ENCODE assay signal across 20 cellular contexts in the genomic region with DNA sequence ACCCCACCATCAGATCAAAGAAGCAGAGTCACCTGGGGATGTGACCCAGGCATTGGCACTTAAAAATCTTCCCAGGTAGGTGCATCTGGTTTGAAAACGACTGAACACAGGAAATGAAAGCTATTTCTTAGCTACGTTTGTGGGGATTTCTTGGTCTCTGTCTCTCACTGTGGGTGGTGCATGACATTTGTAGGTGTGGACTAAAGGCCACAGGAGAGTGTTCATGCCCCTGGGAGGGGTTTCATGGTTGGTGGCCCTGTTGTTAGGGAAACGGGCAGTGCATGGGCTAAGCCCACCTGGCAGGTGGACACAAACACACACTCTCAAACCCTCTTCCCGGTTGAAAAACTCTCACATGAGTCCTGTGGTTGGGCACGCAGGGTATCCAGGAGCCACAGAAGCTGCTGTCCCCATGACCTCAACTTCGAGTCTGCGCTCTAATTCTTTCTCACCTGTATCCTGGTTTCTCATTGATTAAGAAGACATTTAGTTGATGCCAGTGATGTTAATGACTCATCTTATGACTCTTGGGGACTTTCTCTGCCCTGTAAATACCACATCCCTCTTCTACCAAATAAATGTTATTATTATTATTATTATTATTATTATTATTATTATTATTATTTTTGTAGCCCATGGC.
A peak's percentile ranks its signal among the peaks of the same experiment; 100 is the strongest.
DNase-seq lines count a peak whose midpoint lies in the region; ATAC-seq, FAIRE-seq and TF ChIP-seq lines count a peak whose summit lies in the region.
"Had no signal": no experiment of that assay in that cellular context is flagged by ENCODE, and none has a peak within 500 bp of the region (broad histone marks: within the 10 kb centered on the region; RNA-seq: fewer than 3 reads in every experiment).

No MANE protein-coding gene starts in this region.

- DNase-seq in activated naive CD4-positive, alpha-beta T cell treated with anti-CD3 and anti-CD28 coated beads, Interleukin-2, amount 50 U/mL, for 16 hours = no peak
- DNase-seq in GM12878 (ENCODE audit: low read depth, low spot score) = peak; percentile 35
- no peak for DNase-seq in D341Med (ENCODE audit: low spot score)
- DNase-seq in GM19238 (ENCODE audit: insufficient read length, low spot score) = no peak
- DNase-seq in tibial nerve (ENCODE audit: low spot score in 2 of 2) = no peak
- DNase-seq: DMS79; glutamatergic neuron; NCI-H1105; NCI-H2107; NCI-H526; occipital lobe; stimulated activated CD8-positive, alpha-beta memory T cell treated with anti-CD3 and anti-CD28 coated beads, Interleukin-4, amount 100 ng/mL, for 48 hours; thyroid gland had no signal

- H2AFZ ChIP-seq in OCI-LY3 (ENCODE audit: low read depth, low read length) (no peak overlapping the region), GM12878 (ENCODE audit: control insufficient read depth, low read depth, low read length) (peak overlapping the region; percentile 27; the same call in 1 of the 2 replicates)

- H3K9me3 Mint-ChIP-seq in activated naive CD4-positive, alpha-beta T cell treated with anti-CD3 and anti-CD28 coated beads, Interleukin-2, amount 50 U/mL, for 24 hours = no peaks in the 10 kb centered on the region

- RAD21 ChIA-PET in GM12878 (lab: Charles Lee; ENCODE audit: unreplicated experiment) = interaction anchor here (0.9 to 1.0 kb wide), 5 partner anchors 9 to 269 kb away, joined by 3 read pairs; no protein-coding TSS in a partner anchor

- peaks cover 6% of the 10 kb centered on the region for H3K4me1 ChIP-seq in OCI-LY3 (ENCODE audit: low read length)
- peaks cover 4% of the 10 kb centered on the region for H3K4me1 ChIP-seq in GM12878 (ENCODE audit: control insufficient read depth, insufficient read depth, low read length)
- H3K4me1 ChIP-seq in tibial nerve = peaks cover 0 to 5% (median 0%) of the 10 kb centered on the region in 4 donors

- POLR2A ChIA-PET in GM12878 (lab: Charles Lee) = no interaction called here

- peaks cover 26% of the 10 kb centered on the region for H3K4me1 Mint-ChIP-seq in activated naive CD4-positive, alpha-beta T cell treated with anti-CD3 and anti-CD28 coated beads, Interleukin-2, amount 50 U/mL, for 24 hours

- ATAC-seq in GM12878 = peak; percentile 92
- no peak for ATAC-seq in HG02642 (IDR thresholded peaks at IDR 0.05; ENCODE audit: poor library complexity, unreplicated experiment)

- H4K20me1 ChIP-seq in OCI-LY3 (ENCODE audit: insufficient read depth, low read length) (no peaks in the 10 kb centered on the region), GM12878 (ENCODE audit: control insufficient read depth, insufficient read depth) (no peaks in the 10 kb centered on the region)

- CTCF ChIA-PET in GM12878 (lab: Yijun Ruan, JAX) = interaction anchor here (0.6 kb wide), 1 partner anchor 247 kb away, joined by 4 read pairs; no protein-coding TSS in a partner anchor

- no peak overlapping the region for H3K4me3 Mint-ChIP-seq in activated naive CD4-positive, alpha-beta T cell treated with anti-CD3 and anti-CD28 coated beads, Interleukin-2, amount 50 U/mL, for 24 hours
- H3K4me3 Mint-ChIP-seq: brain; CD8-positive, alpha-beta memory T cell had no signal

- in situ Hi-C loops in GM12878 (cut with MboI) = no loop called here

- no peak for FAIRE-seq in GM12878 (lab: Jason Lieb, UNC)
- FAIRE-seq: colon, H1 had no signal

- peak in 1 of 2 experiments; percentile 21; a peak in 1 of 4 replicates for TF ChIP-seq EP300 in GM12878 (IDR thresholded peaks at IDR 0.05; ENCODE audit: borderline replicate concordance in 1 of 2, control insufficient read depth in 1 of 2, low read depth in 2 of 2, low read length in 2 of 2)
- no peak for TF ChIP-seq EP300 in tibial nerve (IDR thresholded peaks at IDR 0.05)

- H3K9me3 ChIP-seq in OCI-LY3 (ENCODE audit: insufficient read depth, low read length) (no peaks in the 10 kb centered on the region), GM12878 (replicated peaks; ENCODE audit: control insufficient read depth, insufficient read depth, low read length) (peaks cover 2% of the 10 kb centered on the region; the same call in 1 of the 3 replicates), tibial nerve (no peaks in the 10 kb centered on the region)
- H3K9me3 ChIP-seq: thyroid gland had no signal

- no peak for TF ChIP-seq POLR2A in GM12878 (IDR thresholded peaks at IDR 0.05; ENCODE audit: low read depth, low read length)
- no peak for TF ChIP-seq POLR2A in tibial nerve (IDR thresholded peaks at IDR 0.05)

- H3K27me3 ChIP-seq in OCI-LY3 (ENCODE audit: low read depth, low read length) (no peaks in the 10 kb centered on the region), GM12878 (replicated peaks in 1 of 2; ENCODE audit: control insufficient read depth in 2 of 2, insufficient read depth in 2 of 2, low read length in 1 of 2) (no peaks in the 10 kb centered on the region), tibial nerve (no peaks in the 10 kb centered on the region)
- H3K27me3 ChIP-seq: thyroid gland had no signal

- H3K4me3 ChIP-seq in OCI-LY3 (ENCODE audit: low read length) = no peak overlapping the region
- no peak overlapping the region for H3K4me3 ChIP-seq in GM12878
- H3K4me3 ChIP-seq in tibial nerve = no peak overlapping the region
- H3K4me3 ChIP-seq: thyroid gland had no signal

- H3K79me2 ChIP-seq in OCI-LY3 (ENCODE audit: low read length) = no peaks in the 10 kb centered on the region
- no peaks in the 10 kb centered on the region for H3K79me2 ChIP-seq in GM12878 (ENCODE audit: control insufficient read depth, insufficient read depth, low read length)

- H3K4me2 ChIP-seq in OCI-LY3 (ENCODE audit: low read length) (0 out of 2 replicates have a peak overlapping the region, but pooled peaks have one; percentile 15), GM12878 (ENCODE audit: control insufficient read depth, insufficient read depth) (no peak overlapping the region)

- TF ChIP-seq RAD21 in GM12878 (IDR thresholded peaks at IDR 0.05; ENCODE audit: insufficient read depth, low read depth, low read length) = no peak

- H3K27ac Mint-ChIP-seq in activated naive CD4-positive, alpha-beta T cell treated with anti-CD3 and anti-CD28 coated beads, Interleukin-2, amount 50 U/mL, for 24 hours = peak overlapping the region; percentile 14

- no peaks in the 10 kb centered on the region for H3K36me3 ChIP-seq in OCI-LY3 (replicated peaks; ENCODE audit: low read depth, low read length)
- H3K36me3 ChIP-seq in GM12878 (ENCODE audit: control insufficient read depth in 2 of 2, insufficient read depth in 2 of 2, low read length in 1 of 2) = no peaks in the 10 kb centered on the region
- H3K36me3 ChIP-seq in tibial nerve = peaks cover 0 to 12% (median 0%) of the 10 kb centered on the region in 3 donors
- H3K36me3 ChIP-seq: thyroid gland had no signal

- 7% methylated on average over 7 of the region's 7 CpGs for WGBS in GM12878 (ENCODE audit: insufficient coverage, insufficient replicate concordance, low lambda C conversion rate, missing lambda C conversion rate)
- 90 to 93% methylated on average over 7 of the region's 7 CpGs for WGBS in tibial nerve, 2 donors

- no peaks in the 10 kb centered on the region for H3K27me3 Mint-ChIP-seq in activated naive CD4-positive, alpha-beta T cell treated with anti-CD3 and anti-CD28 coated beads, Interleukin-2, amount 50 U/mL, for 24 hours

- no peak overlapping the region for H3K9ac ChIP-seq in OCI-LY3 (ENCODE audit: low read length)
- no peak overlapping the region for H3K9ac ChIP-seq in GM12878 (ENCODE audit: control insufficient read depth, insufficient read depth, low read length)

- SMC1A ChIA-PET in GM12878 (lab: Charles Lee; ENCODE audit: uncharacterized antibody, unreplicated experiment) = interaction anchor here (0.7 to 1.3 kb wide), 4 partner anchors 9 to 176 kb away, joined by 3 to 4 read pairs (median 3); no protein-coding TSS in a partner anchor

- H3K36me3 Mint-ChIP-seq in activated naive CD4-positive, alpha-beta T cell treated with anti-CD3 and anti-CD28 coated beads, Interleukin-2, amount 50 U/mL, for 24 hours = no peaks in the 10 kb centered on the region

- H3K27ac ChIP-seq in OCI-LY3 (ENCODE audit: low read length) = no peak overlapping the region
- no peak overlapping the region for H3K27ac ChIP-seq in GM12878 (ENCODE audit: control insufficient read depth, insufficient read depth)
- no peak overlapping the region for H3K27ac ChIP-seq in tibial nerve

- intact Hi-C loops in GM12878 (cut with micrococcal nuclease; ENCODE audit: unreplicated experiment) = no loop called here

- TF ChIP-seq CTCF in OCI-LY3 (IDR thresholded peaks at IDR 0.05; ENCODE audit: low read depth, low read length) (no peak), GM12878 (IDR thresholded peaks at IDR 0.05 in 2 of 3, conservative IDR thresholded peaks at IDR 0.05 in 1 of 3; ENCODE audit: control insufficient read depth in 2 of 3, extremely low read depth in 1 of 3, insufficient read depth in 1 of 3, low read depth in 3 of 3, low read length in 3 of 3) (no peak), tibial nerve (IDR thresholded peaks at IDR 0.05) (no peak)

- no TSS peak for BruUV-seq in GM12878 (replicated peaks; lab: Mats Ljungman, UMichigan)

TF ChIP-seq in GM12878, 131 proteins besides CTCF, POLR2A, EP300 and RAD21 (continues in another document):
- no peak for TF ChIP-seq CHD1 (IDR thresholded peaks at IDR 0.05; ENCODE audit: low read depth, low read length)
- TF ChIP-seq, protein P1, sequence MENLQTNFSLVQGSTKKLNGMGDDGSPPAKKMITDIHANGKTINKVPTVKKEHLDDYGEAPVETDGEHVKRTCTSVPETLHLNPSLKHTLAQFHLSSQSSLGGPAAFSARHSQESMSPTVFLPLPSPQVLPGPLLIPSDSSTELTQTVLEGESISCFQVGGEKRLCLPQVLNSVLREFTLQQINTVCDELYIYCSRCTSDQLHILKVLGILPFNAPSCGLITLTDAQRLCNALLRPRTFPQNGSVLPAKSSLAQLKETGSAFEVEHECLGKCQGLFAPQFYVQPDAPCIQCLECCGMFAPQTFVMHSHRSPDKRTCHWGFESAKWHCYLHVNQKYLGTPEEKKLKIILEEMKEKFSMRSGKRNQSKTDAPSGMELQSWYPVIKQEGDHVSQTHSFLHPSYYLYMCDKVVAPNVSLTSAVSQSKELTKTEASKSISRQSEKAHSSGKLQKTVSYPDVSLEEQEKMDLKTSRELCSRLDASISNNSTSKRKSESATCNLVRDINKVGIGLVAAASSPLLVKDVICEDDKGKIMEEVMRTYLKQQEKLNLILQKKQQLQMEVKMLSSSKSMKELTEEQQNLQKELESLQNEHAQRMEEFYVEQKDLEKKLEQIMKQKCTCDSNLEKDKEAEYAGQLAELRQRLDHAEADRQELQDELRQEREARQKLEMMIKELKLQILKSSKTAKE (IDR thresholded peaks at IDR 0.05; ENCODE audit: low read depth, poor library complexity, severe bottlenecking) = no peak
